ENCODE assay signal across 25 cellular contexts in the genomic region with DNA sequence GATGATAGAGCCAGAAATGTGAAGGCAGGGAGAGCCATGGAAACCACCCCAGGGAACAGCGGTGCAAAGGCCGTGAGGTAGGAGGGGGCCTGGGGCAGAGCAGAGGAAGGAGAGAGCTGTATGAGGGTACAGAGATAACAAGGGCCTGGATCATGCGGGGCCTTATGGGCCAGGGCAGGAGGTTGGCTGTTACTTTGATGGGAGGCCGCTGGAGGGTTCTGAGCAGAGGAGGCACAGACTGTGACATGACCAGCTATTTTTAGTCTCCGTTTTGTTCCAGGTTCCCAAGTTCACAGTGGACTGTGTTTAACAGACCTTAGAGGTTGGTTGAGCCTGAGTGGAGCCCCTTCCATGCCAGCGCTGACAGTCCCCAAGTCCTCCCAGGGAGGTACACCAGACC.
DNase-seq lines count a peak whose midpoint lies in the region; ATAC-seq and TF ChIP-seq lines count a peak whose summit lies in the region.
"Had no signal": no experiment of that assay in that cellular context is flagged by ENCODE, and none has a peak within 500 bp of the region (broad histone marks: within the 10 kb centered on the region; RNA-seq: fewer than 3 reads in every experiment).

No MANE protein-coding gene starts in this region.

- peaks cover 11% of the 10 kb centered on the region for H3K4me1 Mint-ChIP-seq in activated naive CD4-positive, alpha-beta T cell treated with anti-CD3 and anti-CD28 coated beads, Interleukin-2, amount 10 ng/mL, durations not matched to agents 7 days and 5 days
- peaks cover 0 to 15% (median 0%) of the 10 kb centered on the region in 7 donors for H3K4me1 Mint-ChIP-seq in naive thymus-derived CD4-positive, alpha-beta T cell
- peaks cover 16 to 21% of the 10 kb centered on the region in 2 donors for H3K4me1 Mint-ChIP-seq in stimulated activated naive B cell treated with anti-CD40 and anti-IgM and Interleukin-4, amounts not matched to agents 10 μg/mL and 1 μg/mL and 100 μg/mL, for 72 hours

- H3K9me3 Mint-ChIP-seq in activated naive CD4-positive, alpha-beta T cell treated with anti-CD3 and anti-CD28 coated beads, Interleukin-2, amount 10 ng/mL, durations not matched to agents 7 days and 5 days, result no peaks in the 10 kb centered on the region
- H3K9me3 Mint-ChIP-seq in naive thymus-derived CD4-positive, alpha-beta T cell, result no peaks in the 10 kb centered on the region
- no peaks in the 10 kb centered on the region for H3K9me3 Mint-ChIP-seq in stimulated activated naive B cell treated with anti-CD40 and anti-IgM and Interleukin-4, amounts not matched to agents 10 μg/mL and 1 μg/mL and 100 μg/mL, for 72 hours
- H3K9me3 Mint-ChIP-seq: activated CD4-positive, alpha-beta memory T cell treated with anti-CD3 and anti-CD28 coated beads, Interleukin-2, amount 10 ng/mL, durations not matched to agents 7 days and 5 days; activated naive CD8-positive, alpha-beta T cell treated with anti-CD3 and anti-CD28 coated beads, Interleukin-2, amount 50 U/mL, for 24 hours had no signal

- no peak overlapping the region for H3K4me3 ChIP-seq in BLaER1
- H3K4me3 ChIP-seq in right atrium auricular region, result peak overlapping the region in 1 of 2 donors; percentile 16
- peak overlapping the region; percentile 49 for H3K4me3 ChIP-seq in psoas muscle
- H3K4me3 ChIP-seq in naive thymus-derived CD4-positive, alpha-beta T cell (ENCODE audit: low read length), result no peak overlapping the region
- H3K4me3 ChIP-seq: body of pancreas, esophagus muscularis mucosa, Peyer's patch, SJCRH30, stomach had no signal

- DNase-seq in cerebellar cortex (ENCODE audit: low spot score), result peak; percentile 31
- no peak for DNase-seq in right atrium auricular region (ENCODE audit: low spot score)
- DNase-seq in psoas muscle, result peak; percentile 37 to 80
- no peak for DNase-seq in activated naive CD4-positive, alpha-beta T cell treated with anti-CD3 and anti-CD28 coated beads, Interleukin-2, amount 10 ng/mL, durations not matched to agents 7 days and 5 days
- DNase-seq in naive thymus-derived CD4-positive, alpha-beta T cell, result no peak
- DNase-seq in stimulated activated naive B cell treated with anti-CD40 and anti-IgM and Interleukin-4, amounts not matched to agents 10 μg/mL and 1 μg/mL and 100 μg/mL, for 72 hours, result no peak
- DNase-seq: activated CD4-positive, alpha-beta memory T cell treated with anti-CD3 and anti-CD28 coated beads, Interleukin-2, amount 10 ng/mL, durations not matched to agents 7 days and 5 days; activated gamma-delta T cell; activated naive CD8-positive, alpha-beta T cell treated with anti-CD3 and anti-CD28 coated beads, Interleukin-2, amount 50 U/mL, for 24 hours; body of pancreas; DMS79 treated with DMSO at 0.1 percent for 48 hours; effector memory CD4-positive, alpha-beta T cell; HCEC 1CT; mammary epithelial cell; NCI-H2171; NCI-H524; Peyer's patch; SJCRH30; stomach; T-helper 1 cell; trophoblast cell had no signal

- H3K27ac Mint-ChIP-seq in activated naive CD4-positive, alpha-beta T cell treated with anti-CD3 and anti-CD28 coated beads, Interleukin-2, amount 10 ng/mL, durations not matched to agents 7 days and 5 days, result no peak overlapping the region
- no peak overlapping the region for H3K27ac Mint-ChIP-seq in naive thymus-derived CD4-positive, alpha-beta T cell
- H3K27ac Mint-ChIP-seq in stimulated activated naive B cell treated with anti-CD40 and anti-IgM and Interleukin-4, amounts not matched to agents 10 μg/mL and 1 μg/mL and 100 μg/mL, for 72 hours, result no peak overlapping the region
- H3K27ac Mint-ChIP-seq: activated CD4-positive, alpha-beta memory T cell treated with anti-CD3 and anti-CD28 coated beads, Interleukin-2, amount 10 ng/mL, durations not matched to agents 7 days and 5 days; activated naive CD8-positive, alpha-beta T cell treated with anti-CD3 and anti-CD28 coated beads, Interleukin-2, amount 50 U/mL, for 24 hours had no signal

- no peak overlapping the region for H3K4me3 Mint-ChIP-seq in activated naive CD4-positive, alpha-beta T cell treated with anti-CD3 and anti-CD28 coated beads, Interleukin-2, amount 10 ng/mL, durations not matched to agents 7 days and 5 days
- H3K4me3 Mint-ChIP-seq in naive thymus-derived CD4-positive, alpha-beta T cell, result no peak overlapping the region
- H3K4me3 Mint-ChIP-seq in stimulated activated naive B cell treated with anti-CD40 and anti-IgM and Interleukin-4, amounts not matched to agents 10 μg/mL and 1 μg/mL and 100 μg/mL, for 72 hours, result no peak overlapping the region
- H3K4me3 Mint-ChIP-seq: activated CD4-positive, alpha-beta memory T cell treated with anti-CD3 and anti-CD28 coated beads, Interleukin-2, amount 10 ng/mL, durations not matched to agents 7 days and 5 days; activated naive CD8-positive, alpha-beta T cell treated with anti-CD3 and anti-CD28 coated beads, Interleukin-2, amount 50 U/mL, for 24 hours had no signal

- peak overlapping the region; percentile 82 for H3K4me2 ChIP-seq in BLaER1

- H3K27me3 ChIP-seq in BLaER1 (no peaks in the 10 kb centered on the region), right atrium auricular region (no peaks in the 10 kb centered on the region), psoas muscle (ENCODE audit: insufficient read depth in 3 of 3, low read length in 2 of 3) (no peaks in the 10 kb centered on the region)
- no peaks in the 10 kb centered on the region for H3K27me3 ChIP-seq in naive thymus-derived CD4-positive, alpha-beta T cell (ENCODE audit: control insufficient read depth in 2 of 2, insufficient read depth in 2 of 2, low read length in 2 of 2)
- H3K27me3 ChIP-seq: body of pancreas, esophagus muscularis mucosa, Peyer's patch, SJCRH30, stomach had no signal

- H3K4me1 ChIP-seq in BLaER1 (peaks cover 67% of the 10 kb centered on the region), right atrium auricular region (peaks cover 5 to 42% of the 10 kb centered on the region in 2 donors), psoas muscle (peaks cover 43% of the 10 kb centered on the region)
- no peaks in the 10 kb centered on the region for H3K4me1 ChIP-seq in naive thymus-derived CD4-positive, alpha-beta T cell (ENCODE audit: control insufficient read depth in 2 of 2, insufficient read depth in 2 of 2, low read length in 2 of 2)
- H3K4me1 ChIP-seq: body of pancreas, SJCRH30 had no signal

- intact Hi-C loops in psoas muscle (cut with DNase I), result no loop called here
- intact Hi-C loops in naive thymus-derived CD4-positive, alpha-beta T cell (cut with micrococcal nuclease), result no loop called here

- CTCF ChIA-PET in activated naive CD4-positive, alpha-beta T cell treated with anti-CD3 and anti-CD28 coated beads, Interleukin-2, amount 10 ng/mL, durations not matched to agents 7 days and 5 days (lab: Charles Lee), result interaction anchor here (1.0 to 1.9 kb wide), 3 partner anchors 8 to 219 kb away, joined by 3 to 6 read pairs (median 6); no protein-coding TSS in a partner anchor
- CTCF ChIA-PET in naive thymus-derived CD4-positive, alpha-beta T cell (lab: Charles Lee), result interaction anchor here (2.2 kb wide), 1 partner anchor 10 kb away, joined by 6 read pairs; no protein-coding TSS in a partner anchor

- no peaks in the 10 kb centered on the region for H3K36me3 Mint-ChIP-seq in activated naive CD4-positive, alpha-beta T cell treated with anti-CD3 and anti-CD28 coated beads, Interleukin-2, amount 10 ng/mL, durations not matched to agents 7 days and 5 days
- H3K36me3 Mint-ChIP-seq in naive thymus-derived CD4-positive, alpha-beta T cell, result no peaks in the 10 kb centered on the region
- H3K36me3 Mint-ChIP-seq in stimulated activated naive B cell treated with anti-CD40 and anti-IgM and Interleukin-4, amounts not matched to agents 10 μg/mL and 1 μg/mL and 100 μg/mL, for 72 hours, result peaks cover 19 to 56% of the 10 kb centered on the region in 2 donors

- TF ChIP-seq CTCF in right atrium auricular region (IDR thresholded peaks at IDR 0.05) (no peak), psoas muscle (IDR thresholded peaks at IDR 0.05) (no peak)

- peak; percentile 82 to 87 (median 86) for ATAC-seq in psoas muscle
- ATAC-seq in naive thymus-derived CD4-positive, alpha-beta T cell, result no peak
- ATAC-seq in GM21423 (IDR thresholded peaks at IDR 0.05; ENCODE audit: unreplicated experiment), result no peak
- no peak for ATAC-seq in stimulated activated naive B cell treated with anti-CD40 and anti-IgM and Interleukin-4, amounts not matched to agents 10 μg/mL and 1 μg/mL and 100 μg/mL, for 72 hours (replicated peaks)
- ATAC-seq: activated naive CD8-positive, alpha-beta T cell treated with anti-CD3 and anti-CD28 coated beads, Interleukin-2, amount 50 U/mL, for 24 hours; body of pancreas had no signal

- H3K27me3 Mint-ChIP-seq in activated naive CD4-positive, alpha-beta T cell treated with anti-CD3 and anti-CD28 coated beads, Interleukin-2, amount 10 ng/mL, durations not matched to agents 7 days and 5 days, result peaks cover 14% of the 10 kb centered on the region
- H3K27me3 Mint-ChIP-seq in naive thymus-derived CD4-positive, alpha-beta T cell, result peaks cover 0 to 4% (median 3%) of the 10 kb centered on the region in 5 donors
- no peaks in the 10 kb centered on the region for H3K27me3 Mint-ChIP-seq in stimulated activated naive B cell treated with anti-CD40 and anti-IgM and Interleukin-4, amounts not matched to agents 10 μg/mL and 1 μg/mL and 100 μg/mL, for 72 hours

- WGBS in psoas muscle, 3 donors, result 28 to 54% (median 34%) methylated on average over 6 of the region's 6 CpGs

- H3K36me3 ChIP-seq in BLaER1 (peaks cover 71% of the 10 kb centered on the region), right atrium auricular region (peaks cover 78% of the 10 kb centered on the region), psoas muscle (ENCODE audit: insufficient read depth in 1 of 2, low read depth in 1 of 2) (peaks cover 2 to 55% of the 10 kb centered on the region in 2 donors)
- no peaks in the 10 kb centered on the region for H3K36me3 ChIP-seq in naive thymus-derived CD4-positive, alpha-beta T cell (ENCODE audit: control insufficient read depth in 2 of 3, insufficient read depth in 3 of 3, low read length in 3 of 3)
- H3K36me3 ChIP-seq: SJCRH30 had no signal

- H4K20me1 ChIP-seq in BLaER1, result peaks cover 31% of the 10 kb centered on the region; the same call in 1 of the 2 replicates

- H3K9me3 ChIP-seq in BLaER1 (no peaks in the 10 kb centered on the region), right atrium auricular region (no peaks in the 10 kb centered on the region), psoas muscle (no peaks in the 10 kb centered on the region)
- no peaks in the 10 kb centered on the region for H3K9me3 ChIP-seq in naive thymus-derived CD4-positive, alpha-beta T cell (ENCODE audit: control insufficient read depth in 2 of 3, low read length in 3 of 3)
- H3K9me3 ChIP-seq: body of pancreas, esophagus muscularis mucosa, Peyer's patch, SJCRH30, stomach had no signal

- H3K27ac ChIP-seq in BLaER1, result peak overlapping the region; percentile 49
- peak overlapping the region; percentile 88 to 97 for H3K27ac ChIP-seq in right atrium auricular region
- peak overlapping the region; percentile 97 for H3K27ac ChIP-seq in psoas muscle
- no peak overlapping the region for H3K27ac ChIP-seq in naive thymus-derived CD4-positive, alpha-beta T cell (ENCODE audit: low read depth, low read length)
- H3K27ac ChIP-seq: body of pancreas, esophagus muscularis mucosa, HL-60, Peyer's patch, SJCRH30 had no signal

- no peak overlapping the region for H3K9ac ChIP-seq in BLaER1

- POLR2A ChIA-PET in naive thymus-derived CD4-positive, alpha-beta T cell (lab: Charles Lee), result no interaction called here

Comparison
In these comparisons a context has a peak if more than half of its experiments do, and no peak if none do; other contexts are left out.
1. DNase-seq: peak in cerebellar cortex (single experiment) and psoas muscle (2 of 2); none in right atrium auricular region (single experiment), activated naive CD4-positive, alpha-beta T cell treated with anti-CD3 and anti-CD28 coated beads, Interleukin-2, amount 10 ng/mL, durations not matched to agents 7 days and 5 days (single experiment), naive thymus-derived CD4-positive, alpha-beta T cell (0 of 9) and stimulated activated naive B cell treated with anti-CD40 and anti-IgM and Interleukin-4, amounts not matched to agents 10 μg/mL and 1 μg/mL and 100 μg/mL, for 72 hours (single experiment).
2. ATAC-seq: peak in psoas muscle (4 of 4); none in naive thymus-derived CD4-positive, alpha-beta T cell (single experiment), GM21423 (single experiment) and stimulated activated naive B cell treated with anti-CD40 and anti-IgM and Interleukin-4, amounts not matched to agents 10 μg/mL and 1 μg/mL and 100 μg/mL, for 72 hours (0 of 2).